Comparison of ENCODE assay signal across 9 cellular contexts in the genomic region with DNA sequence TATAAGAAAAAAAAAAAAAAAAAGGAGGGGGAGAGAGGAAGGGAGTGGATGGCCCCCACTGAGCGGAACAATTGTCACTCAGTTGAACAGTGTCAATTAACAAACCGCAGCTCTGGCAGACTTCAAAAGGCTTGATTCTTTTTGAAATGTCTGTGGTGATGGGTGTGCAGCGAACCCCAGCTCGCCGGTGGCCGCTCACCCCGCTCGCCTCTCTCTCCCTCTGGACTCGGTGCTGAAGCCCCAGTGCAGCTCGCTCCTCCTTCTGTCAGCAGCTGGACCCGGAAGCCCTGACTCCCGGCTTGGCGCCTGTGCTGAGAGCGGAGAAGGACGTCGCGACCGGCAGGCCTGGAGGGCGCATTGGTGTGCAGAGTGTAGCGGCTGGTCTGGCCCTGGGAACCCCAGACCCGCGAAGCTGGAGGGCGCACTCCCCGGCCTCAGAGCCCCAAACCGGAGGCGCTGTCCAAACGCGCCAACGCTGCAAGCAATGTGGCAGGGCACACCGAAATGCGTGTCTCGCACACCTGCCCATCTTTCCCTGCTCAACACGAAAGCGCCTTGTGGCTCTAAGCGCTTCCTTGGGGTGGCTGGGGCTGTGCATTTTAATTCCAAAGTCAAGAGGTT. TPM values are rescaled to one million over a fixed set of nuclear protein-coding genes. Genes with fewer than 3 reads are reported as not detected.
DNase-seq lines count a peak whose midpoint lies in the region; ATAC-seq and TF ChIP-seq lines count a peak whose summit lies in the region.
"Had no signal": no experiment of that assay in that cellular context is flagged by ENCODE, and none has a peak within 500 bp of the region (broad histone marks: within the 10 kb centered on the region; RNA-seq: fewer than 3 reads in every experiment).

No MANE protein-coding gene starts in this region.

- no peaks in the 10 kb centered on the region for H3K36me3 ChIP-seq in neutrophil

- H3K27ac ChIP-seq in AG04450 (ENCODE audit: low read depth, low read length), result no peak overlapping the region
- H3K27ac ChIP-seq in neutrophil, result no peak overlapping the region

- no peaks in the 10 kb centered on the region for H3K9me3 Mint-ChIP-seq in T-helper 2 cell treated with Interferon-gamma antibody and Interleukin-4, amounts not matched to agents 5 μg/mL and 100 μg/mL, for 36 hours

- H3K4me1 ChIP-seq in neutrophil (ENCODE audit: control insufficient read depth in 1 of 2, insufficient read depth in 1 of 2, low read depth in 1 of 2, low read length in 1 of 2), result peaks cover 34 to 45% of the 10 kb centered on the region in 2 experiments

- peak overlapping the region; percentile 20 for H3K27ac Mint-ChIP-seq in T-helper 2 cell treated with Interferon-gamma antibody and Interleukin-4, amounts not matched to agents 5 μg/mL and 100 μg/mL, for 36 hours

- peak overlapping the region; percentile 7; the same call in 1 of the 2 replicates for H3K4me3 ChIP-seq in AG04450 (ENCODE audit: low read depth, low read length)
- H3K4me3 ChIP-seq in fibroblast of pulmonary artery (replicated peaks; ENCODE audit: low read depth, low read length), result no peak overlapping the region
- H3K4me3 ChIP-seq in neutrophil (ENCODE audit: low read depth in 1 of 2, low read length in 1 of 2), result peak overlapping the region; percentile 64 to 74

- CTCF ChIA-PET in AG04450 (lab: Charles Lee), result no interaction called here

- peak; percentile 9 for TF ChIP-seq POLR2A in GM19099 (IDR thresholded peaks at IDR 0.05; ENCODE audit: extremely low read depth, insufficient read length, low read depth)

- DNase-seq in AG04450 (ENCODE audit: low read depth, low spot score) (no peak), fibroblast of pulmonary artery (ENCODE audit: low read depth) (peak; percentile 7), HCEC 1CT (no peak)
- DNase-seq in T-helper 2 cell treated with Interferon-gamma antibody and Interleukin-4, amounts not matched to agents 5 μg/mL and 100 μg/mL, for 36 hours (ENCODE audit: low spot score), result peak; percentile 39

- no peak for TF ChIP-seq CTCF in AG04450 (IDR thresholded peaks at IDR 0.05; ENCODE audit: low read depth, low read length)
- TF ChIP-seq CTCF in fibroblast of pulmonary artery (IDR thresholded peaks at IDR 0.05; ENCODE audit: low read length, missing control alignments), result no peak
- no peak for TF ChIP-seq CTCF in neutrophil (IDR thresholded peaks at IDR 0.05)

- H3K27me3 Mint-ChIP-seq in T-helper 2 cell treated with Interferon-gamma antibody and Interleukin-4, amounts not matched to agents 5 μg/mL and 100 μg/mL, for 36 hours (ENCODE audit: low read depth), result peaks cover 86% of the 10 kb centered on the region

- peaks cover 41% of the 10 kb centered on the region for H3K4me1 Mint-ChIP-seq in T-helper 2 cell treated with Interferon-gamma antibody and Interleukin-4, amounts not matched to agents 5 μg/mL and 100 μg/mL, for 36 hours (ENCODE audit: low read depth)

- H3K36me3 Mint-ChIP-seq in T-helper 2 cell treated with Interferon-gamma antibody and Interleukin-4, amounts not matched to agents 5 μg/mL and 100 μg/mL, for 36 hours (ENCODE audit: low read depth), result peaks cover 2% of the 10 kb centered on the region

- peaks cover 10% of the 10 kb centered on the region; the same call in 1 of the 2 replicates for H3K9me3 ChIP-seq in AG04450 (ENCODE audit: control insufficient read depth, insufficient read depth, low read length)
- H3K9me3 ChIP-seq in neutrophil, result no peaks in the 10 kb centered on the region

- H3K27me3 ChIP-seq in AG04450 (ENCODE audit: control insufficient read depth, insufficient read depth, low read length), result peaks cover 98% of the 10 kb centered on the region
- H3K27me3 ChIP-seq in neutrophil, result peaks cover 100% of the 10 kb centered on the region

- H3K4me3 Mint-ChIP-seq in T-helper 2 cell treated with Interferon-gamma antibody and Interleukin-4, amounts not matched to agents 5 μg/mL and 100 μg/mL, for 36 hours, result peak overlapping the region; percentile 76

- POLR2A ChIA-PET in AG04450 (lab: Yijun Ruan, JAX), result interaction anchor here (0.7 kb wide), 1 partner anchor 18 kb away, joined by 9 read pairs; no protein-coding TSS in a partner anchor

- ATAC-seq in HG03521 (IDR thresholded peaks at IDR 0.05; ENCODE audit: unreplicated experiment), result no peak
- no peak for ATAC-seq in GM18519 (IDR thresholded peaks at IDR 0.05; ENCODE audit: low FRiP score, unreplicated experiment)

RNA-seq across cellular contexts. Expression of gene LINC00237, which starts 3.4 kb away (rescaled TPM):
- not detected in 2 replicates for polyA plus RNA-seq in AG04450 (2011; rRNA removed)
- not detected in 2 replicates for polyA minus RNA-seq in AG04450 (2011; rRNA and poly(A)+ RNA removed)
- polyA plus RNA-seq: adipose tissue had no signal

RNA-seq across cellular contexts. Expression of gene KIZ, which starts 23.1 kb away (rescaled TPM):
- polyA plus RNA-seq in AG04450 (2011; rRNA removed), result 18.8 and 26.1 TPM in 2 replicates
- polyA minus RNA-seq in AG04450 (2011; rRNA and poly(A)+ RNA removed), result 8.0 and 14.8 TPM in 2 replicates

Comparison
In these comparisons a context has a peak if more than half of its experiments do, and no peak if none do; other contexts are left out.
1. DNase-seq: peak in T-helper 2 cell treated with Interferon-gamma antibody and Interleukin-4, amounts not matched to agents 5 μg/mL and 100 μg/mL, for 36 hours (single experiment) and fibroblast of pulmonary artery (single experiment); none in AG04450 (single experiment) and HCEC 1CT (single experiment).